In the genomic region with DNA sequence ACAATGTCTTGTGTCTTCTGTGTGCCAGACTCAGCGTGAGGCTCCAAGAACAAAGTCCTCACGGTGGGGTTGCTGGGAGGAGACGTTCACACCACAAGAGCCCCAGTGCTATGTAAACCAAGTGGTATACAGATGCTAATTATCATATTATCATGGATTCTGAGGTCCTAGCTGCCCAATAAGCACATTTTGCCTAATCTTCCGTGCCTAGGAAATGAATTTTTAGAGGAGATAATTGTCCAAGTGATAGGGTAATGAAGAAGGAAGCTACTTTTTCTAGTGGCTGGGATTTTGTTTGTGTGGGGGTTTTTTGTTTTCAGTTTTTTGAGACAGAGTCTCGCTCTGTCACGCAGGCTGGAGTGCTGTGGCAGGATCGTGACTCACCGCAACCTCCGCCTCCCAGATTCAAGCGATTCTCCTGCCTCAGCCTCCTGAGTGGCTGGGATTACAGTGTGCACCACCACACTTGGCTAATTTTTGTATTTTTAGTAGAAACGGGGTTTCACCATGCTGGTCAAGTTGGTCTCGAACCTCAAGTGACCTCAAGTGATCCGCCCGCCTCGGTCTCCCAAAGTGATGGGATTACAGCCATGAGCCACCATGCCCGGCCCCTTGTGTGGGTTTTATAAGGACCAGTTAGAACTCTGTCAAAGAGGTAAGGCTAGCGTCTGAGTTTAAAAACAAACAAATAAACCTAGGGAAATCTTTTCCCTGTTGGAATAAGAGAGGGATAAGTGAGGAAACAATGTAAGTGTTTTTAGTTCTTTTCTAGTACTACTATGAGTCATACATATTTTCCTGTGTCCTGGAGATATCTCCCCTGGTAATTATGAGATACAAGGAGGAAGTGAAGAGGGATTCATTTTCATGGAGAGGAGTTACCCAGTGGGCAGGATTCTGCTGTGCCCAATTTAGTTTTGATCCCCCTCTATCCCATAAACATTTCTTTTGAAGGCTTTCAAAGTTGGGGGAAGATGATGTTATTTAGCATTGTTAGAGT, we compare ENCODE assay signal across 1 cellular context.
TF ChIP-seq lines count a peak whose summit lies in the region.

No MANE protein-coding gene starts in this region.

TF ChIP-seq in H1, 55 proteins besides CTCF, POLR2A, EP300 and RAD21:
- no peak for TF ChIP-seq CHD2 (IDR thresholded peaks at IDR 0.05; ENCODE audit: low read length)
- peak; percentile 95 to 97 for TF ChIP-seq BCL11A (IDR thresholded peaks at IDR 0.05; ENCODE audit: low read depth in 2 of 2, low read length in 2 of 2)
- no peak for TF ChIP-seq RFX5 (IDR thresholded peaks at IDR 0.05; ENCODE audit: borderline replicate concordance, low read depth, low read length)
- TF ChIP-seq, protein P1, sequence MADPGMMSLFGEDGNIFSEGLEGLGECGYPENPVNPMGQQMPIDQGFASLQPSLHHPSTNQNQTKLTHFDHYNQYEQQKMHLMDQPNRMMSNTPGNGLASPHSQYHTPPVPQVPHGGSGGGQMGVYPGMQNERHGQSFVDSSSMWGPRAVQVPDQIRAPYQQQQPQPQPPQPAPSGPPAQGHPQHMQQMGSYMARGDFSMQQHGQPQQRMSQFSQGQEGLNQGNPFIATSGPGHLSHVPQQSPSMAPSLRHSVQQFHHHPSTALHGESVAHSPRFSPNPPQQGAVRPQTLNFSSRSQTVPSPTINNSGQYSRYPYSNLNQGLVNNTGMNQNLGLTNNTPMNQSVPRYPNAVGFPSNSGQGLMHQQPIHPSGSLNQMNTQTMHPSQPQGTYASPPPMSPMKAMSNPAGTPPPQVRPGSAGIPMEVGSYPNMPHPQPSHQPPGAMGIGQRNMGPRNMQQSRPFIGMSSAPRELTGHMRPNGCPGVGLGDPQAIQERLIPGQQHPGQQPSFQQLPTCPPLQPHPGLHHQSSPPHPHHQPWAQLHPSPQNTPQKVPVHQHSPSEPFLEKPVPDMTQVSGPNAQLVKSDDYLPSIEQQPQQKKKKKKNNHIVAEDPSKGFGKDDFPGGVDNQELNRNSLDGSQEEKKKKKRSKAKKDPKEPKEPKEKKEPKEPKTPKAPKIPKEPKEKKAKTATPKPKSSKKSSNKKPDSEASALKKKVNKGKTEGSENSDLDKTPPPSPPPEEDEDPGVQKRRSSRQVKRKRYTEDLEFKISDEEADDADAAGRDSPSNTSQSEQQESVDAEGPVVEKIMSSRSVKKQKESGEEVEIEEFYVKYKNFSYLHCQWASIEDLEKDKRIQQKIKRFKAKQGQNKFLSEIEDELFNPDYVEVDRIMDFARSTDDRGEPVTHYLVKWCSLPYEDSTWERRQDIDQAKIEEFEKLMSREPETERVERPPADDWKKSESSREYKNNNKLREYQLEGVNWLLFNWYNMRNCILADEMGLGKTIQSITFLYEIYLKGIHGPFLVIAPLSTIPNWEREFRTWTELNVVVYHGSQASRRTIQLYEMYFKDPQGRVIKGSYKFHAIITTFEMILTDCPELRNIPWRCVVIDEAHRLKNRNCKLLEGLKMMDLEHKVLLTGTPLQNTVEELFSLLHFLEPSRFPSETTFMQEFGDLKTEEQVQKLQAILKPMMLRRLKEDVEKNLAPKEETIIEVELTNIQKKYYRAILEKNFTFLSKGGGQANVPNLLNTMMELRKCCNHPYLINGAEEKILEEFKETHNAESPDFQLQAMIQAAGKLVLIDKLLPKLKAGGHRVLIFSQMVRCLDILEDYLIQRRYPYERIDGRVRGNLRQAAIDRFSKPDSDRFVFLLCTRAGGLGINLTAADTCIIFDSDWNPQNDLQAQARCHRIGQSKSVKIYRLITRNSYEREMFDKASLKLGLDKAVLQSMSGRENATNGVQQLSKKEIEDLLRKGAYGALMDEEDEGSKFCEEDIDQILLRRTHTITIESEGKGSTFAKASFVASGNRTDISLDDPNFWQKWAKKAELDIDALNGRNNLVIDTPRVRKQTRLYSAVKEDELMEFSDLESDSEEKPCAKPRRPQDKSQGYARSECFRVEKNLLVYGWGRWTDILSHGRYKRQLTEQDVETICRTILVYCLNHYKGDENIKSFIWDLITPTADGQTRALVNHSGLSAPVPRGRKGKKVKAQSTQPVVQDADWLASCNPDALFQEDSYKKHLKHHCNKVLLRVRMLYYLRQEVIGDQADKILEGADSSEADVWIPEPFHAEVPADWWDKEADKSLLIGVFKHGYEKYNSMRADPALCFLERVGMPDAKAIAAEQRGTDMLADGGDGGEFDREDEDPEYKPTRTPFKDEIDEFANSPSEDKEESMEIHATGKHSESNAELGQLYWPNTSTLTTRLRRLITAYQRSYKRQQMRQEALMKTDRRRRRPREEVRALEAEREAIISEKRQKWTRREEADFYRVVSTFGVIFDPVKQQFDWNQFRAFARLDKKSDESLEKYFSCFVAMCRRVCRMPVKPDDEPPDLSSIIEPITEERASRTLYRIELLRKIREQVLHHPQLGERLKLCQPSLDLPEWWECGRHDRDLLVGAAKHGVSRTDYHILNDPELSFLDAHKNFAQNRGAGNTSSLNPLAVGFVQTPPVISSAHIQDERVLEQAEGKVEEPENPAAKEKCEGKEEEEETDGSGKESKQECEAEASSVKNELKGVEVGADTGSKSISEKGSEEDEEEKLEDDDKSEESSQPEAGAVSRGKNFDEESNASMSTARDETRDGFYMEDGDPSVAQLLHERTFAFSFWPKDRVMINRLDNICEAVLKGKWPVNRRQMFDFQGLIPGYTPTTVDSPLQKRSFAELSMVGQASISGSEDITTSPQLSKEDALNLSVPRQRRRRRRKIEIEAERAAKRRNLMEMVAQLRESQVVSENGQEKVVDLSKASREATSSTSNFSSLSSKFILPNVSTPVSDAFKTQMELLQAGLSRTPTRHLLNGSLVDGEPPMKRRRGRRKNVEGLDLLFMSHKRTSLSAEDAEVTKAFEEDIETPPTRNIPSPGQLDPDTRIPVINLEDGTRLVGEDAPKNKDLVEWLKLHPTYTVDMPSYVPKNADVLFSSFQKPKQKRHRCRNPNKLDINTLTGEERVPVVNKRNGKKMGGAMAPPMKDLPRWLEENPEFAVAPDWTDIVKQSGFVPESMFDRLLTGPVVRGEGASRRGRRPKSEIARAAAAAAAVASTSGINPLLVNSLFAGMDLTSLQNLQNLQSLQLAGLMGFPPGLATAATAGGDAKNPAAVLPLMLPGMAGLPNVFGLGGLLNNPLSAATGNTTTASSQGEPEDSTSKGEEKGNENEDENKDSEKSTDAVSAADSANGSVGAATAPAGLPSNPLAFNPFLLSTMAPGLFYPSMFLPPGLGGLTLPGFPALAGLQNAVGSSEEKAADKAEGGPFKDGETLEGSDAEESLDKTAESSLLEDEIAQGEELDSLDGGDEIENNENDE (IDR thresholded peaks at IDR 0.05; ENCODE audit: insufficient replicate concordance, low read length): peak; percentile 88
- no peak for TF ChIP-seq KDM4A (IDR thresholded peaks at IDR 0.05; ENCODE audit: low read depth, low read length, severe bottlenecking)
- TF ChIP-seq GTF2F1 (IDR thresholded peaks at IDR 0.05; ENCODE audit: borderline replicate concordance, low read depth, low read length): no peak
- peak; percentile 4; the same call in 1 of the 2 replicates for TF ChIP-seq JUND (IDR thresholded peaks at IDR 0.05; ENCODE audit: low read length)
- TF ChIP-seq POU5F1 (IDR thresholded peaks at IDR 0.05; ENCODE audit: low read depth, low read length): peak; percentile 99
- peak; percentile 61; the same call in 1 of the 2 replicates for TF ChIP-seq YY1 (IDR thresholded peaks at IDR 0.05; ENCODE audit: low read depth, low read length)
- TF ChIP-seq, protein P2, sequence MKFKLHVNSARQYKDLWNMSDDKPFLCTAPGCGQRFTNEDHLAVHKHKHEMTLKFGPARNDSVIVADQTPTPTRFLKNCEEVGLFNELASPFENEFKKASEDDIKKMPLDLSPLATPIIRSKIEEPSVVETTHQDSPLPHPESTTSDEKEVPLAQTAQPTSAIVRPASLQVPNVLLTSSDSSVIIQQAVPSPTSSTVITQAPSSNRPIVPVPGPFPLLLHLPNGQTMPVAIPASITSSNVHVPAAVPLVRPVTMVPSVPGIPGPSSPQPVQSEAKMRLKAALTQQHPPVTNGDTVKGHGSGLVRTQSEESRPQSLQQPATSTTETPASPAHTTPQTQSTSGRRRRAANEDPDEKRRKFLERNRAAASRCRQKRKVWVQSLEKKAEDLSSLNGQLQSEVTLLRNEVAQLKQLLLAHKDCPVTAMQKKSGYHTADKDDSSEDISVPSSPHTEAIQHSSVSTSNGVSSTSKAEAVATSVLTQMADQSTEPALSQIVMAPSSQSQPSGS (IDR thresholded peaks at IDR 0.05; ENCODE audit: low read length): peak; percentile 83
- 0 out of 2 replicates have a peak, but pooled peaks have one; percentile 37 for TF ChIP-seq CREB1 (IDR thresholded peaks at IDR 0.05)
- TF ChIP-seq EGR1 (IDR thresholded peaks at IDR 0.05; ENCODE audit: borderline replicate concordance, low read depth, low read length): peak; percentile 62; the same call in 1 of the 2 replicates
- TF ChIP-seq SP1 (IDR thresholded peaks at IDR 0.05; ENCODE audit: low read depth, low read length): peak; percentile 81
- peak; percentile 13 for TF ChIP-seq ASH2L (IDR thresholded peaks at IDR 0.05; ENCODE audit: low read length)
- TF ChIP-seq, protein P3, sequence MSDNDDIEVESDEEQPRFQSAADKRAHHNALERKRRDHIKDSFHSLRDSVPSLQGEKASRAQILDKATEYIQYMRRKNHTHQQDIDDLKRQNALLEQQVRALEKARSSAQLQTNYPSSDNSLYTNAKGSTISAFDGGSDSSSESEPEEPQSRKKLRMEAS (IDR thresholded peaks at IDR 0.05): no peak
- peak; percentile 90 to 93; a peak in 2 of 4 replicates for TF ChIP-seq HDAC2 (IDR thresholded peaks at IDR 0.05; ENCODE audit: borderline replicate concordance in 1 of 2, low read depth in 2 of 2, low read length in 2 of 2)
- TF ChIP-seq TCF12 (IDR thresholded peaks at IDR 0.05; ENCODE audit: low read depth, low read length): peak; percentile 71; the same call in 1 of the 2 replicates
- TF ChIP-seq TAF1 (IDR thresholded peaks at IDR 0.05; ENCODE audit: low read depth, low read length): no peak
- TF ChIP-seq TEAD4 (IDR thresholded peaks at IDR 0.05; ENCODE audit: low read depth, low read length): peak; percentile 74; the same call in 1 of the 2 replicates
- no peak for TF ChIP-seq PHF8 (conservative IDR thresholded peaks at IDR 0.05; ENCODE audit: low read depth, low read length)
- peak; percentile 96 for TF ChIP-seq NANOG (IDR thresholded peaks at IDR 0.05; ENCODE audit: insufficient read depth, low read depth, low read length, poor library complexity, severe bottlenecking)
TF ChIP-seq in H1: peak in this region for 14.
